In genomic region chr1:26991310-26992116, GRCh38 we compare ENCODE assay signal across 9 cellular contexts. TPM values are rescaled to one million over a fixed set of nuclear protein-coding genes. Genes with fewer than 3 reads are reported as not detected.
DNase-seq lines count a peak whose midpoint lies in the region; ATAC-seq, FAIRE-seq and TF ChIP-seq lines count a peak whose summit lies in the region.
"Had no signal": no experiment of that assay in that cellular context is flagged by ENCODE, and none has a peak within 500 bp of the region (broad histone marks: within the 10 kb centered on the region; RNA-seq: fewer than 3 reads in every experiment).

No MANE protein-coding gene starts in this region.

- H4K20me1 ChIP-seq in PC-9 (ENCODE audit: insufficient read depth): no peaks in the 10 kb centered on the region

- 57% methylated on average over 10 of the region's 10 CpGs for WGBS in prostate gland

- H3K36me3 ChIP-seq in ACC112 (ENCODE audit: insufficient read depth, low read length) (no peaks in the 10 kb centered on the region), PC-9 (ENCODE audit: low read depth) (no peaks in the 10 kb centered on the region), prostate gland (no peaks in the 10 kb centered on the region)

- no peaks in the 10 kb centered on the region for H3K27me3 ChIP-seq in ACC112 (ENCODE audit: insufficient read depth, low read length)
- H3K27me3 ChIP-seq in PC-9 (ENCODE audit: insufficient read depth, low read depth): no peaks in the 10 kb centered on the region
- H3K27me3 ChIP-seq in foreskin keratinocyte: no peaks in the 10 kb centered on the region
- no peaks in the 10 kb centered on the region for H3K27me3 ChIP-seq in prostate gland (replicated peaks; ENCODE audit: insufficient read depth)

- H3K9me3 ChIP-seq in PC-9 (ENCODE audit: insufficient read depth, low read depth): no peaks in the 10 kb centered on the region
- no peaks in the 10 kb centered on the region for H3K9me3 ChIP-seq in prostate gland

- POLR2A ChIA-PET in PC-9 (lab: Charles Lee; ENCODE audit: unreplicated experiment): no interaction called here

- no peaks in the 10 kb centered on the region for H3K9me2 ChIP-seq in PC-9 (ENCODE audit: insufficient read depth)

- intact Hi-C loops in PC-9 (cut with micrococcal nuclease; ENCODE audit: unreplicated experiment): loop anchor here (2.0 kb wide), 1 partner anchor 25 kb away; no protein-coding TSS in a partner anchor
- intact Hi-C loops in prostate gland (cut with DNase I): no loop called here

- CTCF ChIA-PET in PC-9 (lab: Charles Lee): no interaction called here

- H3K4me3 ChIP-seq in ACC112 (ENCODE audit: low read depth, low read length) (peak overlapping the region; percentile 12; the same call in 1 of the 2 replicates), PC-9 (no peak overlapping the region), prostate gland (no peak overlapping the region)

- H3K79me2 ChIP-seq in ACC112 (ENCODE audit: control insufficient read depth, insufficient read depth, low read length, unreplicated experiment): peaks cover 27% of the 10 kb centered on the region
- H3K79me2 ChIP-seq in PC-9 (ENCODE audit: low read depth): peaks cover 11% of the 10 kb centered on the region

- H3K27ac ChIP-seq in ACC112 (ENCODE audit: low read depth, low read length): peak overlapping the region; percentile 32; the same call in 1 of the 2 replicates
- peak overlapping the region; percentile 82 for H3K27ac ChIP-seq in PC-9
- no peak overlapping the region for H3K27ac ChIP-seq in foreskin keratinocyte
- H3K27ac ChIP-seq in prostate gland: no peak overlapping the region

- H2AFZ ChIP-seq in ACC112 (ENCODE audit: low read length, unreplicated experiment) (no peak overlapping the region), PC-9 (no peak overlapping the region)

- no peak for FAIRE-seq in GM19239 (lab: Jason Lieb, UNC)

- H3K4me1 ChIP-seq in ACC112 (ENCODE audit: control insufficient read depth, insufficient read depth, low read length, unreplicated experiment) (peaks cover 34% of the 10 kb centered on the region), PC-9 (replicated peaks; ENCODE audit: insufficient read depth) (peaks cover 42% of the 10 kb centered on the region), foreskin keratinocyte (peaks cover 33% of the 10 kb centered on the region), prostate gland (replicated peaks) (no peaks in the 10 kb centered on the region)

- ATAC-seq in foreskin keratinocyte (no peak), HG03521 (IDR thresholded peaks at IDR 0.05; ENCODE audit: unreplicated experiment) (no peak), HG03571 (IDR thresholded peaks at IDR 0.05; ENCODE audit: unreplicated experiment) (no peak)

- BruUV-seq in PC-9 (replicated peaks; lab: Mats Ljungman, UMichigan): no TSS peak

- TF ChIP-seq POLR2A in prostate gland (IDR thresholded peaks at IDR 0.05): no peak

- TF ChIP-seq CTCF in PC-9 (conservative IDR thresholded peaks at IDR 0.05) (no peak), foreskin keratinocyte (conservative IDR thresholded peaks at IDR 0.05) (peak; percentile 12), prostate gland (IDR thresholded peaks at IDR 0.05) (no peak)

- H3K4me2 ChIP-seq in PC-9: peak overlapping the region; percentile 59

- DNase-seq in EL: peak; percentile 48
- DNase-seq in PC-9: no peak
- DNase-seq in foreskin keratinocyte: no peak
- no peak for DNase-seq in GM19239 (ENCODE audit: insufficient read length, low spot score)
- no peak for DNase-seq in prostate gland (ENCODE audit: low spot score)
- DNase-seq: stimulated activated naive CD4-positive, alpha-beta T cell had no signal

- peaks cover 17% of the 10 kb centered on the region; the same call in 1 of the 2 replicates for H3F3A ChIP-seq in PC-9 (ENCODE audit: insufficient read depth, low read depth)

RNA-seq across cellular contexts. Expression of gene TRNP1, which starts 2.0 kb away (rescaled TPM):
- total RNA-seq in PC-9 (2021) (7.4 and 7.9 TPM in 2 replicates), foreskin keratinocyte (72.3 and 79.0 TPM in 2 replicates), prostate gland (10 to 100 TPM; 21.1 to 30.6 TPM)
- polyA plus RNA-seq in foreskin keratinocyte: 88.9 and 102 TPM in 2 replicates

RNA-seq across cellular contexts. Expression of gene TENT5B, which starts 21.1 kb away (rescaled TPM):
- total RNA-seq in PC-9 (2021) (3.6 and 4.9 TPM in 2 replicates), foreskin keratinocyte (55.8 and 59.5 TPM in 2 replicates), prostate gland (10 to 100 TPM; 19.1 to 19.9 TPM)
- polyA plus RNA-seq in foreskin keratinocyte: 46.7 and 50.3 TPM in 2 replicates

RNA-seq across cellular contexts. Expression of gene KDF1, which starts 31.2 kb away (rescaled TPM):
- total RNA-seq in PC-9 (2021) (20.5 and 21.3 TPM in 2 replicates), foreskin keratinocyte (27.8 and 32.8 TPM in 2 replicates), prostate gland (10 to 100 TPM; 14.0 to 42.8 TPM)
- 29.9 and 33.8 TPM in 2 replicates for polyA plus RNA-seq in foreskin keratinocyte

Comparison
In these comparisons a context has a peak if more than half of its experiments do, and no peak if none do; other contexts are left out.
1. H3K27ac ChIP-seq: peak in ACC112 (single experiment) and PC-9 (single experiment); none in foreskin keratinocyte (single experiment) and prostate gland (0 of 2).